ENCODE assay signal across 9 cellular contexts in genomic region chr11:210122-210802, GRCh38. TPM values are rescaled to one million over a fixed set of nuclear protein-coding genes. Genes with fewer than 3 reads are reported as not detected.
DNase-seq lines count a peak whose midpoint lies in the region; ATAC-seq and TF ChIP-seq lines count a peak whose summit lies in the region.
"Had no signal": no experiment of that assay in that cellular context is flagged by ENCODE, and none has a peak within 500 bp of the region (broad histone marks: within the 10 kb centered on the region; RNA-seq: fewer than 3 reads in every experiment).

No MANE protein-coding gene starts in this region.

- H3K9me2 ChIP-seq in Karpas-422 (replicated peaks; ENCODE audit: insufficient read depth, low read length), result no peaks in the 10 kb centered on the region

- H3K9ac ChIP-seq in Karpas-422 (ENCODE audit: low read length), result peak overlapping the region; percentile 98

- CTCF ChIA-PET in MCF 10A (lab: Yijun Ruan, JAX), result interaction anchor here (0.9 to 2.5 kb wide), 5 partner anchors 9 to 154 kb away, joined by 3 to 8 read pairs (median 5); no protein-coding TSS in a partner anchor

- H4K20me1 ChIP-seq in Karpas-422 (ENCODE audit: insufficient read depth, low read depth, low read length), result peaks cover 27% of the 10 kb centered on the region

- H3K79me2 ChIP-seq in Karpas-422 (ENCODE audit: low read length), result peaks cover 57% of the 10 kb centered on the region

- H3K9me3 ChIP-seq in Karpas-422 (ENCODE audit: low read length) (no peaks in the 10 kb centered on the region), WERI-Rb-1 (ENCODE audit: severe bottlenecking) (no peaks in the 10 kb centered on the region)

- intact Hi-C loops in MCF 10A (cut with micrococcal nuclease), result no loop called here

- POLR2A ChIA-PET in MCF 10A (lab: Yijun Ruan, JAX), result interaction anchor here (0.6 to 5.9 kb wide), 5 partner anchors 25 to 599 kb away, joined by 3 to 136 read pairs (median 4); partner anchors contain the start of genes PSMD13, RPLP2 and SIRT3

- peak overlapping the region; percentile 95 for H3K4me2 ChIP-seq in Karpas-422 (ENCODE audit: low read depth, low read length, poor library complexity, severe bottlenecking)

- BruUV-seq in MCF 10A (replicated peaks; lab: Mats Ljungman, UMichigan), result no TSS peak

- H3K36me3 Mint-ChIP-seq in MCF 10A (ENCODE audit: insufficient read depth, unreplicated experiment), result peaks cover 60% of the 10 kb centered on the region

- no peak for ATAC-seq in GM18519 (IDR thresholded peaks at IDR 0.05; ENCODE audit: low FRiP score, unreplicated experiment)
- no peak for ATAC-seq in GM19463 (IDR thresholded peaks at IDR 0.05; ENCODE audit: unreplicated experiment)

- DNase-seq in AG09309 (ENCODE audit: low read depth) (no peak), Karpas-422 (no peak), MCF 10A (ENCODE audit: unreplicated experiment) (no peak), myocyte (ENCODE audit: low read depth) (peak; percentile 71), NCI-H1092 treated with DMSO at 0.1 percent for 48 hours (lab: John Stamatoyannopoulos, UW) (no peak), WERI-Rb-1 (no peak)

- H2AFZ ChIP-seq in Karpas-422 (ENCODE audit: low read length), result no peak overlapping the region

- H3K27ac ChIP-seq in Karpas-422 (ENCODE audit: low read length) (no peak overlapping the region), WERI-Rb-1 (no peak overlapping the region)

- peak overlapping the region; percentile 81 for H3K27ac Mint-ChIP-seq in MCF 10A (ENCODE audit: low read depth, unreplicated experiment)

- H3K27me3 ChIP-seq in Karpas-422 (ENCODE audit: low read length) (no peaks in the 10 kb centered on the region), WERI-Rb-1 (ENCODE audit: insufficient read depth, low read depth, severe bottlenecking) (no peaks in the 10 kb centered on the region)

- H3K4me3 Mint-ChIP-seq in MCF 10A (ENCODE audit: unreplicated experiment), result peak overlapping the region; percentile 99

- H3K27me3 Mint-ChIP-seq in MCF 10A (ENCODE audit: insufficient read depth, unreplicated experiment), result no peaks in the 10 kb centered on the region

- H3K36me3 ChIP-seq in Karpas-422 (ENCODE audit: insufficient read depth, low read length) (peaks cover 28% of the 10 kb centered on the region), WERI-Rb-1 (peaks cover 62% of the 10 kb centered on the region)

- H3K4me1 Mint-ChIP-seq in MCF 10A (ENCODE audit: insufficient read depth, unreplicated experiment), result peaks cover 6% of the 10 kb centered on the region

- H3K4me1 ChIP-seq in Karpas-422 (ENCODE audit: low read length), result peaks cover 23% of the 10 kb centered on the region

- no peaks in the 10 kb centered on the region for H3K9me3 Mint-ChIP-seq in MCF 10A (ENCODE audit: unreplicated experiment)

- H3K4me3 ChIP-seq in AG09309 (ENCODE audit: control insufficient read depth, low read depth, low read length) (peak overlapping the region; percentile 91), Karpas-422 (ENCODE audit: low read length) (peak overlapping the region; percentile 92; the same call in 1 of the 2 replicates), WERI-Rb-1 (ENCODE audit: low read depth, low read length) (no peak overlapping the region)

- no peak for TF ChIP-seq CTCF in AG09309 (IDR thresholded peaks at IDR 0.05; ENCODE audit: control insufficient read depth, insufficient read depth, low read depth, low read length, missing control alignments)
- TF ChIP-seq CTCF in MCF 10A (IDR thresholded peaks at IDR 0.05; ENCODE audit: unreplicated experiment), result no peak
- no peak for TF ChIP-seq CTCF in WERI-Rb-1 (IDR thresholded peaks at IDR 0.05; ENCODE audit: low read depth, low read length)

RNA-seq across cellular contexts. Expression of gene RIC8A, which starts 2.8 kb away (rescaled TPM):
- total RNA-seq in Karpas-422 (2014; rRNA removed; shearing (Covaris generic); ENCODE audit: low replicate concordance), result 56.2 and 86.1 TPM in 2 replicates
- total RNA-seq in MCF 10A (2022) (93.3 and 109 TPM in 2 replicates), myocyte (139 and 149 TPM in 2 replicates)
- polyA plus RNA-seq in myocyte (2012), result 175 TPM

RNA-seq across cellular contexts. Expression of gene BET1L, which starts 3.1 kb away (rescaled TPM):
- total RNA-seq in Karpas-422 (2014; rRNA removed; shearing (Covaris generic); ENCODE audit: low replicate concordance), result 16.8 TPM in 2 replicates
- total RNA-seq in MCF 10A (2022) (65.3 and 66.1 TPM in 2 replicates), myocyte (19.3 and 21.1 TPM in 2 replicates)
- 58.2 TPM for polyA plus RNA-seq in myocyte (2012)

RNA-seq across cellular contexts. Expression of gene SCGB1C1, which starts 17.4 kb away (rescaled TPM):
- total RNA-seq in Karpas-422 (2014; rRNA removed; shearing (Covaris generic); ENCODE audit: low replicate concordance), result not detected in 2 replicates
- total RNA-seq in MCF 10A (2022), result not detected in 2 replicates
- total RNA-seq in myocyte, result 0.75 TPM in 1 of 2 replicates, not detected in the other
- polyA plus RNA-seq in myocyte (2012), result not detected
- total RNA-seq: lung microvascular endothelial cell had no signal

RNA-seq across cellular contexts. Expression of gene SIRT3, which starts 25.9 kb away (rescaled TPM):
- total RNA-seq in Karpas-422 (2014; rRNA removed; shearing (Covaris generic); ENCODE audit: low replicate concordance), result 13.6 and 17.2 TPM in 2 replicates
- 19.8 and 20.5 TPM in 2 replicates for total RNA-seq in MCF 10A (2022)
- 7.9 and 9.4 TPM in 2 replicates for total RNA-seq in myocyte
- 19.0 TPM for polyA plus RNA-seq in myocyte (2012)

RNA-seq across cellular contexts. Expression of gene PSMD13, which starts 26.5 kb away (rescaled TPM):
- 86.7 and 92.7 TPM in 2 replicates for total RNA-seq in Karpas-422 (2014; rRNA removed; shearing (Covaris generic); ENCODE audit: low replicate concordance)
- total RNA-seq in MCF 10A (2022), result 86.8 and 103 TPM in 2 replicates
- 104 and 116 TPM in 2 replicates for total RNA-seq in myocyte
- 139 TPM for polyA plus RNA-seq in myocyte (2012)
